ENCODE assay signal across 25 cellular contexts in genomic region chr11:76574879-76575278, GRCh38.
"Had no signal": no experiment of that assay in that cellular context is flagged by ENCODE, and none has a peak within 500 bp of the region (broad histone marks: within the 10 kb centered on the region; RNA-seq: fewer than 3 reads in every experiment).

No MANE protein-coding gene starts in this region.

- H3K27ac Mint-ChIP-seq: activated naive CD4-positive, alpha-beta T cell treated with anti-CD3 and anti-CD28 coated beads, Interleukin-2, amount 10 ng/mL, durations not matched to agents 7 days and 5 days; activated T-cell treated with anti-CD3 and anti-CD28 coated beads, Interleukin-2, amount 50 U/mL, for 72 hours; naive thymus-derived CD4-positive, alpha-beta T cell; neural progenitor cell; T-helper 1 cell treated with Interleukin-12 subunit alpha and Interleukin-12 subunit beta and Interleukin-4 antibody, amounts not matched to agents 30 μg/mL and 1 μg/mL, for 36 hours had no signal

- ATAC-seq: activated T-cell treated with anti-CD3 and anti-CD28 coated beads, Interleukin-2, amount 50 U/mL, for 72 hours; heart right ventricle; naive thymus-derived CD4-positive, alpha-beta T cell; right lobe of liver had no signal

- H3K4me3 Mint-ChIP-seq: activated naive CD4-positive, alpha-beta T cell treated with anti-CD3 and anti-CD28 coated beads, Interleukin-2, amount 10 ng/mL, durations not matched to agents 7 days and 5 days; activated T-cell treated with anti-CD3 and anti-CD28 coated beads, Interleukin-2, amount 50 U/mL, for 72 hours; naive thymus-derived CD4-positive, alpha-beta T cell; neural progenitor cell; T-helper 1 cell treated with Interleukin-12 subunit alpha and Interleukin-12 subunit beta and Interleukin-4 antibody, amounts not matched to agents 30 μg/mL and 1 μg/mL, for 36 hours had no signal

- H3K9me3 Mint-ChIP-seq: activated naive CD4-positive, alpha-beta T cell treated with anti-CD3 and anti-CD28 coated beads, Interleukin-2, amount 10 ng/mL, durations not matched to agents 7 days and 5 days; activated T-cell treated with anti-CD3 and anti-CD28 coated beads, Interleukin-2, amount 50 U/mL, for 72 hours; T-helper 1 cell treated with Interleukin-12 subunit alpha and Interleukin-12 subunit beta and Interleukin-4 antibody, amounts not matched to agents 30 μg/mL and 1 μg/mL, for 36 hours had no signal

- H3K27me3 ChIP-seq: colonic mucosa, esophagus squamous epithelium, heart right ventricle, neural progenitor cell, right lobe of liver, testis, transverse colon had no signal

- H3K27ac ChIP-seq: colonic mucosa, epithelial cell of prostate, esophagus squamous epithelium, left ventricle myocardium inferior, neural progenitor cell, right lobe of liver, testis, transverse colon, VCaP had no signal

- H3K4me3 ChIP-seq: colonic mucosa, esophagus squamous epithelium, heart right ventricle, left ventricle myocardium inferior, lung, neural progenitor cell, right lobe of liver, testis, transverse colon had no signal

- DNase-seq: activated CD4-positive, alpha-beta T cell treated with anti-CD3 and anti-CD28 coated beads for 4 hours; activated CD4-positive, alpha-beta T cell treated with anti-CD3 and anti-CD28 coated beads, Interleukin-2, amount 50 U/mL, for 4 hours; activated effector memory CD4-positive, alpha-beta T cell treated with anti-CD3 and anti-CD28 coated beads, Interleukin-2, amount 50 U/mL, for 16 hours; activated naive CD4-positive, alpha-beta T cell treated with anti-CD3 and anti-CD28 coated beads, Interleukin-2, amount 10 ng/mL, durations not matched to agents 7 days and 5 days; activated T-cell treated with anti-CD3 and anti-CD28 coated beads for 4 hours; activated T-cell treated with anti-CD3 and anti-CD28 coated beads, Interleukin-2, amount 50 U/mL, for 72 hours; colonic mucosa; effector CD8-positive, alpha-beta T cell; esophagus squamous epithelium; foreskin melanocyte; heart right ventricle; left ventricle myocardium inferior; naive thymus-derived CD4-positive, alpha-beta T cell; posterior cingulate gyrus; right lobe of liver; stimulated activated naive CD4-positive, alpha-beta T cell; SW 1271; T-helper 9 cell; testis; transverse colon had no signal

- H3K36me3 ChIP-seq: colonic mucosa, esophagus squamous epithelium, heart right ventricle, left ventricle myocardium inferior, neural progenitor cell, right lobe of liver, transverse colon had no signal

- H3K36me3 Mint-ChIP-seq: activated naive CD4-positive, alpha-beta T cell treated with anti-CD3 and anti-CD28 coated beads, Interleukin-2, amount 10 ng/mL, durations not matched to agents 7 days and 5 days; neural progenitor cell had no signal
